In the genomic region with DNA sequence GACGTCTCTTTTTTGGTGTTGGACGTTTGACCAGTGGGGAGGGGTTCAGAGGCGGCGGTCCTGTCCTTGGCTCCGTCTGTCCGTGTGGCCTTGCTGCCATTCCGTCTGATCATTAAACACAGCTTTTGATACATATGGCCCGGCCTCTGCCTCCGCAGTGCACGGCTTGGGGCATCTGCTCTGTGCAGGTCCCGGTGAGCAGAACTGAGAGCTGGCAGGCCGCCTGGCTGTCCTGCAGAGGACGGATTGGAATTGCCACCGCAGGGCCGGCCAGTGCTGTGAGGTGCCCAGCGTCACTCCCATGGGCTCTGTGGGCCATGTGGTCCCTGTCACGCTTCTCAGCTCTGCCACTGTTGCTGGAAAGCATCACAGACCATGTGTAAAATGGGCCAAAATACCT, we compare ENCODE assay signal across 35 cellular contexts. TPM values are rescaled to one million over a fixed set of nuclear protein-coding genes. Genes with fewer than 3 reads are reported as not detected.
"Had no signal": no experiment of that assay in that cellular context is flagged by ENCODE, and none has a peak within 500 bp of the region (broad histone marks: within the 10 kb centered on the region; RNA-seq: fewer than 3 reads in every experiment).

No MANE protein-coding gene starts in this region.

- H3K4me3 ChIP-seq: esophagus muscularis mucosa, gastrocnemius medialis, heart right ventricle, hepatocyte had no signal

- H3K4me3 Mint-ChIP-seq: activated B cell treated with CpG ODN at 0.5 μM for 24 hours; activated CD8-positive, alpha-beta T cell treated with anti-CD3 and anti-CD28 coated beads for 36 hours; activated naive CD8-positive, alpha-beta T cell; activated T-cell treated with anti-CD3 and anti-CD28 coated beads, Interleukin-2, amount 50 U/mL, for 4 hours; activated T-helper 17 cell treated with anti-CD3 and anti-CD28 coated beads, Interleukin-2, amount 50 U/mL, for 72 hours; central memory CD8-positive, alpha-beta T cell; effector memory CD8-positive, alpha-beta T cell had no signal

- ATAC-seq: activated CD4-positive, CD25-positive, alpha-beta regulatory T cell treated with anti-CD3 and anti-CD28 coated beads, Interleukin-2, amount 50 U/mL, for 24 hours; activated CD8-positive, alpha-beta T cell treated with anti-CD3 and anti-CD28 coated beads for 36 hours; activated T-cell treated with anti-CD3 and anti-CD28 coated beads, Interleukin-2, amount 50 U/mL, for 4 hours; activated T-helper 17 cell treated with anti-CD3 and anti-CD28 coated beads, Interleukin-2, amount 50 U/mL, for 72 hours; effector memory CD8-positive, alpha-beta T cell; foreskin keratinocyte; gastrocnemius medialis had no signal

- H3K27ac ChIP-seq: brain microvascular endothelial cell, esophagus muscularis mucosa, foreskin keratinocyte, heart right ventricle, hepatocyte, WERI-Rb-1 had no signal

- H3K4me2 ChIP-seq: hepatocyte had no signal

- H3K9me3 ChIP-seq: esophagus muscularis mucosa, gastrocnemius medialis, heart right ventricle had no signal

- H3K9me3 Mint-ChIP-seq: activated B cell treated with CpG ODN at 0.5 μM for 24 hours; activated CD8-positive, alpha-beta T cell treated with anti-CD3 and anti-CD28 coated beads for 36 hours; activated T-cell treated with anti-CD3 and anti-CD28 coated beads, Interleukin-2, amount 50 U/mL, for 4 hours; activated T-helper 17 cell treated with anti-CD3 and anti-CD28 coated beads, Interleukin-2, amount 50 U/mL, for 72 hours; central memory CD8-positive, alpha-beta T cell; effector memory CD8-positive, alpha-beta T cell had no signal

- H3K36me3 Mint-ChIP-seq: activated naive CD8-positive, alpha-beta T cell had no signal

- DNase-seq: activated B cell treated with CpG ODN at 0.5 μM for 24 hours; activated CD4-positive, alpha-beta T cell treated with anti-CD3 and anti-CD28 coated beads for 48 hours; activated CD4-positive, alpha-beta T cell treated with anti-CD3 and anti-CD28 coated beads, Interleukin-2, amount 50 U/mL, for 1 hour; activated CD4-positive, alpha-beta T cell treated with anti-CD3 and anti-CD28 coated beads, Interleukin-2, amount 50 U/mL, for 48 hours; activated CD8-positive, alpha-beta memory T cell treated with anti-CD3 and anti-CD28 coated beads for 24 hours; activated CD8-positive, alpha-beta T cell treated with anti-CD3 and anti-CD28 coated beads for 36 hours; activated effector memory CD4-positive, alpha-beta T cell treated with Interleukin-2 at 50 U/mL for 16 hours; activated gamma-delta T cell treated with Interleukin-2 at 50 U/mL for 16 hours; activated naive CD4-positive, alpha-beta T cell treated with anti-CD3 and anti-CD28 coated beads, Interleukin-2, amount 50 U/mL, for 16 hours; activated naive CD4-positive, alpha-beta T cell treated with Interleukin-2 at 50 U/mL for 16 hours; activated T-cell treated with anti-CD3 and anti-CD28 coated beads, Interleukin-2, amount 50 U/mL, for 4 hours; amniotic stem cell; anterior cingulate cortex; brain microvascular endothelial cell; cortex of kidney; dermis blood vessel endothelial cell; effector CD4-positive, alpha-beta T cell; effector memory CD8-positive, alpha-beta T cell; erythroblast; foreskin keratinocyte; gastrocnemius medialis; heart right ventricle; T1000; WERI-Rb-1 had no signal

- H3K27ac Mint-ChIP-seq: activated B cell treated with CpG ODN at 0.5 μM for 24 hours; activated CD8-positive, alpha-beta T cell treated with anti-CD3 and anti-CD28 coated beads for 36 hours; activated naive CD8-positive, alpha-beta T cell; activated T-helper 17 cell treated with anti-CD3 and anti-CD28 coated beads, Interleukin-2, amount 50 U/mL, for 72 hours; effector memory CD8-positive, alpha-beta T cell had no signal

- H3K4me1 Mint-ChIP-seq: activated B cell treated with CpG ODN at 0.5 μM for 24 hours; central memory CD8-positive, alpha-beta T cell had no signal

- H2AFZ ChIP-seq: hepatocyte had no signal

- H3K36me3 ChIP-seq: brain microvascular endothelial cell had no signal

- H3K27me3 ChIP-seq: gastrocnemius medialis, hepatocyte had no signal

- H3K27me3 Mint-ChIP-seq: activated B cell treated with CpG ODN at 0.5 μM for 24 hours; activated CD8-positive, alpha-beta T cell treated with anti-CD3 and anti-CD28 coated beads for 36 hours; activated naive CD8-positive, alpha-beta T cell; activated T-helper 17 cell treated with anti-CD3 and anti-CD28 coated beads, Interleukin-2, amount 50 U/mL, for 72 hours; central memory CD8-positive, alpha-beta T cell; effector memory CD8-positive, alpha-beta T cell had no signal

- H3K4me1 ChIP-seq: esophagus muscularis mucosa, foreskin keratinocyte, heart right ventricle had no signal

RNA-seq across cellular contexts. Expression of a gene that starts 5.4 kb away (rescaled TPM):
- total RNA-seq: activated B cell treated with CpG ODN at 0.5 μM for 24 hours; activated CD8-positive, alpha-beta T cell treated with anti-CD3 and anti-CD28 coated beads for 36 hours; activated T-cell treated with anti-CD3 and anti-CD28 coated beads, Interleukin-2, amount 50 U/mL, for 4 hours; activated T-helper 17 cell treated with anti-CD3 and anti-CD28 coated beads, Interleukin-2, amount 50 U/mL, for 72 hours; bronchial epithelial cell; cardiac septum; foreskin keratinocyte; gastrocnemius medialis; heart right ventricle; T-helper 2 cell treated with Interferon-gamma antibody and Interleukin-4, amounts not matched to agents 100 ng/mL and 5 ng/mL, for 36 hours had no signal
- polyA plus RNA-seq: foreskin keratinocyte, hepatocyte had no signal

RNA-seq across cellular contexts. Expression of a gene that starts 46.7 kb away (rescaled TPM):
- total RNA-seq: activated T-cell treated with anti-CD3 and anti-CD28 coated beads, Interleukin-2, amount 50 U/mL, for 4 hours; astrocyte; bronchial epithelial cell; cardiac septum; chondrocyte; dermis blood vessel endothelial cell; esophagus muscularis mucosa; foreskin keratinocyte; gastrocnemius medialis; heart right ventricle; hepatocyte had no signal
- polyA plus RNA-seq: foreskin keratinocyte, heart right ventricle, hepatocyte had no signal
